8 cellular contexts compared by ENCODE assay signal in genomic region chrX:68827848-68828562, GRCh38. TPM values are rescaled to one million over a fixed set of nuclear protein-coding genes. Genes with fewer than 3 reads are reported as not detected.
DNase-seq lines count a peak whose midpoint lies in the region; ATAC-seq and TF ChIP-seq lines count a peak whose summit lies in the region.

No MANE protein-coding gene starts in this region.

- peaks cover 22% of the 10 kb centered on the region for H3K4me1 Mint-ChIP-seq in activated naive CD4-positive, alpha-beta T cell treated with anti-CD3 and anti-CD28 coated beads, Interleukin-2, amount 50 U/mL, for 24 hours

- no peaks in the 10 kb centered on the region for H3K27me3 Mint-ChIP-seq in activated naive CD4-positive, alpha-beta T cell treated with anti-CD3 and anti-CD28 coated beads, Interleukin-2, amount 50 U/mL, for 24 hours

- H3K27ac Mint-ChIP-seq in activated naive CD4-positive, alpha-beta T cell treated with anti-CD3 and anti-CD28 coated beads, Interleukin-2, amount 50 U/mL, for 24 hours, result peak overlapping the region; percentile 49

- H3K36me3 Mint-ChIP-seq in activated naive CD4-positive, alpha-beta T cell treated with anti-CD3 and anti-CD28 coated beads, Interleukin-2, amount 50 U/mL, for 24 hours, result no peaks in the 10 kb centered on the region

- peak; percentile 75 for DNase-seq in AG08396 (ENCODE audit: low spot score)
- peak; percentile 29 to 40 for DNase-seq in Kasumi-1 (lab: John Stamatoyannopoulos, UW)
- peak; percentile 68 for DNase-seq in SK-N-DZ (ENCODE audit: low spot score)
- DNase-seq in glomerular visceral epithelial cell (ENCODE audit: extremely low spot score), result peak; percentile 81
- DNase-seq in omental fat pad (ENCODE audit: low spot score), result peak; percentile 82
- peak; percentile 80 for DNase-seq in superior temporal gyrus (ENCODE audit: extremely low spot score)

- peak; percentile 28 for ATAC-seq in GM19023 (IDR thresholded peaks at IDR 0.05; ENCODE audit: unreplicated experiment)
- ATAC-seq in omental fat pad (ENCODE audit: low FRiP score), result peak; percentile 57

- peak overlapping the region; percentile 95 for H3K4me3 Mint-ChIP-seq in activated naive CD4-positive, alpha-beta T cell treated with anti-CD3 and anti-CD28 coated beads, Interleukin-2, amount 50 U/mL, for 24 hours

- peak in 2 of 3 donors; percentile 44 for TF ChIP-seq CTCF in omental fat pad (IDR thresholded peaks at IDR 0.05)

- H3K9me3 Mint-ChIP-seq in activated naive CD4-positive, alpha-beta T cell treated with anti-CD3 and anti-CD28 coated beads, Interleukin-2, amount 50 U/mL, for 24 hours, result no peaks in the 10 kb centered on the region

RNA-seq across cellular contexts. Expression of gene EFNB1, which starts 0.8 kb away (rescaled TPM):
- polyA plus RNA-seq in SK-N-DZ (2014; cell fraction: cytosol; rRNA removed), result 6.1 and 7.3 TPM in 2 replicates
- polyA plus RNA-seq in SK-N-DZ (2014; cell fraction: nucleus; rRNA removed), result 3.5 TPM in 2 replicates
- total RNA-seq in omental fat pad, result 100 to 1,000 TPM in 1 of 4 donors, 10 to 100 TPM in 3; 46.4 to 108 (median 78.5) TPM

Comparison
In these comparisons a context has a peak if more than half of its experiments do, and no peak if none do; other contexts are left out.
1. Peak in every context shown above with its lines: DNase-seq and ATAC-seq.